Comparison of ENCODE assay signal across 1 cellular context in the genomic region with DNA sequence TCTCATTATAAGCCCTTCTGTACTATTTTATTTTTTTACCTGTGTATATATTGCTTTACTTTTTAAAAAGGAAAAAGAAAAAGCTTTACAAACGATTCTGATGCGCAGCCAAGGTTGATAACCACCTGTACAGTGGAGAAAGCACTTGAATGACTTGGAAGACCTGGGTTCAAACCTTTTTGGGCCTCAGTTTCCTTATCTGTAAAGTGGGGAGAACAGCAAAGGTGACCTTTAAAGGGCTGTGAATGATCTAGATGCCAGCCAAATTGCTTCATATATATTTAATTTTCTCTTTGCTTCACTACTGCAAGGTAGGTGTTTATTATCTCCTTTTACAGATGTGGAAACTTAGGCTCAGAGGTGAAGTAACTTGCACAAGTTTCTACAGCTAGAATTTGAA.
TF ChIP-seq lines count a peak whose summit lies in the region.

No MANE protein-coding gene starts in this region.

TF ChIP-seq in K562, 482 proteins besides CTCF, POLR2A, EP300 and RAD21 (continued from another document):
- TF ChIP-seq, protein P1, sequence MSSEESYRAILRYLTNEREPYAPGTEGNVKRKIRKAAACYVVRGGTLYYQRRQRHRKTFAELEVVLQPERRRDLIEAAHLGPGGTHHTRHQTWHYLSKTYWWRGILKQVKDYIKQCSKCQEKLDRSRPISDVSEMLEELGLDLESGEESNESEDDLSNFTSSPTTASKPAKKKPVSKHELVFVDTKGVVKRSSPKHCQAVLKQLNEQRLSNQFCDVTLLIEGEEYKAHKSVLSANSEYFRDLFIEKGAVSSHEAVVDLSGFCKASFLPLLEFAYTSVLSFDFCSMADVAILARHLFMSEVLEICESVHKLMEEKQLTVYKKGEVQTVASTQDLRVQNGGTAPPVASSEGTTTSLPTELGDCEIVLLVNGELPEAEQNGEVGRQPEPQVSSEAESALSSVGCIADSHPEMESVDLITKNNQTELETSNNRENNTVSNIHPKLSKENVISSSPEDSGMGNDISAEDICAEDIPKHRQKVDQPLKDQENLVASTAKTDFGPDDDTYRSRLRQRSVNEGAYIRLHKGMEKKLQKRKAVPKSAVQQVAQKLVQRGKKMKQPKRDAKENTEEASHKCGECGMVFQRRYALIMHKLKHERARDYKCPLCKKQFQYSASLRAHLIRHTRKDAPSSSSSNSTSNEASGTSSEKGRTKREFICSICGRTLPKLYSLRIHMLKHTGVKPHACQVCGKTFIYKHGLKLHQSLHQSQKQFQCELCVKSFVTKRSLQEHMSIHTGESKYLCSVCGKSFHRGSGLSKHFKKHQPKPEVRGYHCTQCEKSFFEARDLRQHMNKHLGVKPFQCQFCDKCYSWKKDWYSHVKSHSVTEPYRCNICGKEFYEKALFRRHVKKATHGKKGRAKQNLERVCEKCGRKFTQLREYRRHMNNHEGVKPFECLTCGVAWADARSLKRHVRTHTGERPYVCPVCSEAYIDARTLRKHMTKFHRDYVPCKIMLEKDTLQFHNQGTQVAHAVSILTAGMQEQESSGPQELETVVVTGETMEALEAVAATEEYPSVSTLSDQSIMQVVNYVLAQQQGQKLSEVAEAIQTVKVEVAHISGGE (CRISPR knock-in tag; IDR thresholded peaks at IDR 0.05) = no peak
- TF ChIP-seq SIN3B (IDR thresholded peaks at IDR 0.05; ENCODE audit: low read depth) (no peak), DACH1 (IDR thresholded peaks at IDR 0.05; ENCODE audit: partially characterized antibody) (no peak), KLF6 (CRISPR knock-in tag; IDR thresholded peaks at IDR 0.05; ENCODE audit: borderline replicate concordance) (no peak), ZC3H11A (IDR thresholded peaks at IDR 0.05; ENCODE audit: low read depth, low read length) (no peak), NFE2L1 (tag; IDR thresholded peaks at IDR 0.05; ENCODE audit: borderline replicate concordance, low read depth) (no peak), MIER1 (IDR thresholded peaks at IDR 0.05; ENCODE audit: low read depth) (no peak), RBM25 (IDR thresholded peaks at IDR 0.05; ENCODE audit: low read depth, low read length, severe bottlenecking) (peak; percentile 85), HDAC8 (tag; IDR thresholded peaks at IDR 0.05) (no peak), ESRRA (IDR thresholded peaks at IDR 0.05; ENCODE audit: borderline replicate concordance, low read depth) (peak; percentile 87), ZBTB2 (IDR thresholded peaks at IDR 0.05) (no peak)
- TF ChIP-seq, protein P2, sequence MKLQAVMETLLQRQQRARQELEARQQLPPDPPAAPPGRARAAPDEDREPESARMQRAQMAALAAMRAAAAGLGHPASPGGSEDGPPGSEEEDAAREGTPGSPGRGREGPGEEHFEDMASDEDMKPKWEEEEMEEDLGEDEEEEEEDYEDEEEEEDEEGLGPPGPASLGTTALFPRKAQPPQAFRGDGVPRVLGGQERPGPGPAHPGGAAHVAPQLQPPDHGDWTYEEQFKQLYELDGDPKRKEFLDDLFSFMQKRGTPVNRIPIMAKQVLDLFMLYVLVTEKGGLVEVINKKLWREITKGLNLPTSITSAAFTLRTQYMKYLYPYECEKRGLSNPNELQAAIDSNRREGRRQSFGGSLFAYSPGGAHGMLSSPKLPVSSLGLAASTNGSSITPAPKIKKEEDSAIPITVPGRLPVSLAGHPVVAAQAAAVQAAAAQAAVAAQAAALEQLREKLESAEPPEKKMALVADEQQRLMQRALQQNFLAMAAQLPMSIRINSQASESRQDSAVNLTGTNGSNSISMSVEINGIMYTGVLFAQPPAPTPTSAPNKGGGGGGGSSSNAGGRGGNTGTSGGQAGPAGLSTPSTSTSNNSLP (IDR thresholded peaks at IDR 0.05; ENCODE audit: borderline replicate concordance, low read depth, low read length) = no peak
TF ChIP-seq in K562: peak in this region for 2.
